1 cellular context compared by ENCODE assay signal in the genomic region with DNA sequence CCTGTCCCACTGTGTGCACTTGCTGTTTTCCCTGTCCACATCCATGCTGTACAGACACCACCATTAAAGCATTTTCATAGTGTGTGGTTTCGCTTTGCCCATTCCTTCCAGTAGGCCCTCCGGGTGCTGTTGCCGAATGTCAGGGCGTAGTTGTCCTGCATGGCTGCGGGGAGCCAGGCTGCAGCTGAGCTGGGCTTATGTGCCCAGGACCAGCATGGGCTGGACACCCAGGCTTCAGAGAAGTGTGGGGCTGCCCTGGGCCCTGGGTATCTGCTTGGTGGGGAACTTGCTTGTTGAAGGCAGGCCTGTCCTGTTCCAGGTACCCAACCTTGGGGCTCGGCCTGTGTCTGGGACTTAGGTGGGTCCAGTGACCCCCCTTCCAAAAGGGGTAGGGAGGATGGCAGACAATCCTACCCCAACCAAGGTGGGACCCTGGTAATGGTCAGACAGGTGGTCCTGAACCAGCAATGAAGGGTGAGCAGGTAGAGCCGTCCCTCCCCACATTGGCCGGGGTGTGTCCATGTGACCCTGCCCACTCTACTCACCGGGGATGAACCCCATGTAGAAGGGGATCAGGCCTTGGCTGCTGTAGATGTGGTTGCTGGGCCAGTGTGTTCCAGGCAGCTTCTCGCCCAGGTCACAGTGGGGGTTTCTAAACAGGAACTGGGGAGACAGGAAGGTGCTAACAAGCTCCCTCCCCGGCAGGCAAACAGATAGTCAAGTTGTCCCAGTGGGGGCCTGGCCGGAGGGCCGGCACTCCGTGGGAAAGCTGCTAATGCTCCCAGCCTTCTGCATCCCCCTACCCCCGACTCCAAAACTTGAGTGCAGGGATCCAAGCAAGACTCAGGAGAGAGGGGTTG.
TF ChIP-seq lines count a peak whose summit lies in the region.

No MANE protein-coding gene starts in this region.

TF ChIP-seq in IMR-90, 13 proteins besides CTCF, POLR2A, EP300 and RAD21:
- TF ChIP-seq, protein P1, sequence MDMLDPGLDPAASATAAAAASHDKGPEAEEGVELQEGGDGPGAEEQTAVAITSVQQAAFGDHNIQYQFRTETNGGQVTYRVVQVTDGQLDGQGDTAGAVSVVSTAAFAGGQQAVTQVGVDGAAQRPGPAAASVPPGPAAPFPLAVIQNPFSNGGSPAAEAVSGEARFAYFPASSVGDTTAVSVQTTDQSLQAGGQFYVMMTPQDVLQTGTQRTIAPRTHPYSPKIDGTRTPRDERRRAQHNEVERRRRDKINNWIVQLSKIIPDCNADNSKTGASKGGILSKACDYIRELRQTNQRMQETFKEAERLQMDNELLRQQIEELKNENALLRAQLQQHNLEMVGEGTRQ (IDR thresholded peaks at IDR 0.05; ENCODE audit: low read depth, low read length): no peak; the same call in 1 of the 2 replicates
TF ChIP-seq in IMR-90: peak in this region for 0.
